In the genomic region with DNA sequence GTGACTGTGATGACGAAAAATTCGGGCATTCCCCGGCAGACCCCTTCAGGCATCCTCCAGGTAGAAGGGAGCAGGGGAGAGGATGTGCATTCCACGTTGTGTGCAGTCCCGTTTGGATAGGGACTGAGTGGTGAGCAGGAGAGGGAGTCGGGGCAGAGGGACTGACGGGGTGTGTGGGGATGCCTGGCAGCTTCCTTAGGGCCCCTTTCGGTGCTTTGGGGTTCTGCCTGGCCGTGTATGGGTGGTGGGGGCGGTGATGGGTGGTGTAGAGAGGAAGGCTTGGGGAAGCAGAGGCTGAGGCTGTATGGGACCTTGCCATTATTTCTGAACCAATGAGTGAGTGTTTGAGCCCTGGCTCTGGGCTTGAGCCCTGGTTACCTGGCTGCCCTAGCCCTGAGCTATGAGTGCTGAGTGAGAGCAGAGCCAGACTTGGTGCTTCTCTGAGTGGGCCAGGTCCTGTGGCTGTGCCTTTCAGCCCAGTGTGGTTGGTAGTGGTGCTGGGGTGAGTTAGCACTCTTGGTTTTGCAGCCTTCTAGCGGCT, we compare ENCODE assay signal across 9 cellular contexts. TPM values are rescaled to one million over a fixed set of nuclear protein-coding genes. Genes with fewer than 3 reads are reported as not detected.
DNase-seq lines count a peak whose midpoint lies in the region; ATAC-seq, FAIRE-seq and TF ChIP-seq lines count a peak whose summit lies in the region.
"Had no signal": no experiment of that assay in that cellular context is flagged by ENCODE, and none has a peak within 500 bp of the region (broad histone marks: within the 10 kb centered on the region; RNA-seq: fewer than 3 reads in every experiment).

No MANE protein-coding gene starts in this region.

- TF ChIP-seq EP300 in A549 (IDR thresholded peaks at IDR 0.05) = no peak

- no peaks in the 10 kb centered on the region for H3K9me2 ChIP-seq in GM23338 (ENCODE audit: insufficient read depth)

- H3K27me3 ChIP-seq in GM23338 (ENCODE audit: insufficient read depth) (peaks cover 16% of the 10 kb centered on the region; the same call in 1 of the 2 replicates), iPS-18a (ENCODE audit: control insufficient read depth, insufficient read depth, low read length) (peaks cover 6% of the 10 kb centered on the region)

- peaks cover 27% of the 10 kb centered on the region for H3K4me1 Mint-ChIP-seq in GM23338
- H3K4me1 Mint-ChIP-seq in stimulated activated effector memory CD8-positive, alpha-beta T cell treated with anti-CD3 and anti-CD28 coated beads, Interleukin-12 subunit alpha, Interleukin-12 subunit beta, amount 100 ng/mL, for 72 hours = peaks cover 52% of the 10 kb centered on the region

- DNase-seq in A549 (ENCODE audit: low read depth in 1 of 2, low spot score in 1 of 2) (no peak), GM23338 (ENCODE audit: low spot score) (peak; percentile 27), T-helper 9 cell (no peak), NCI-H1930 (lab: John Stamatoyannopoulos, UW) (no peak), COR-L47 (lab: John Stamatoyannopoulos, UW) (no peak)
- DNase-seq in activated CD8-positive, alpha-beta memory T cell treated with anti-CD3 and anti-CD28 coated beads, Interleukin-2, amount 50 U/mL, for 4 hours = peak; percentile 34
- DNase-seq in stimulated activated effector memory CD8-positive, alpha-beta T cell treated with anti-CD3 and anti-CD28 coated beads, Interleukin-12 subunit alpha, Interleukin-12 subunit beta, amount 100 ng/mL, for 72 hours (ENCODE audit: low spot score in 2 of 2) = peak; percentile 26 to 74

- FAIRE-seq in A549 (lab: Jason Lieb, UNC) = no peak
- FAIRE-seq: frontal cortex had no signal

- H2AFZ ChIP-seq in GM23338 = no peak overlapping the region

- H3K27ac ChIP-seq in A549 (peak overlapping the region; percentile 97 to 98), GM23338 (ENCODE audit: low read depth) (no peak overlapping the region), iPS-18a (ENCODE audit: low read length) (no peak overlapping the region)

- H3K79me2 ChIP-seq in GM23338 (replicated peaks; ENCODE audit: insufficient read depth) = peaks cover 20% of the 10 kb centered on the region

- no peaks in the 10 kb centered on the region for H3K9me3 Mint-ChIP-seq in GM23338
- H3K9me3 Mint-ChIP-seq in stimulated activated effector memory CD8-positive, alpha-beta T cell treated with anti-CD3 and anti-CD28 coated beads, Interleukin-12 subunit alpha, Interleukin-12 subunit beta, amount 100 ng/mL, for 72 hours = no peaks in the 10 kb centered on the region

- peak overlapping the region; percentile 86 for H3K9ac ChIP-seq in iPS-18a (ENCODE audit: low read length)

- H3K4me3 ChIP-seq in A549 (peak overlapping the region; percentile 92), GM23338 (peak overlapping the region; percentile 97), iPS-18a (ENCODE audit: low read length) (peak overlapping the region; percentile 91)

- peaks cover 2% of the 10 kb centered on the region; the same call in 1 of the 2 replicates for H3F3A ChIP-seq in GM23338 (replicated peaks; ENCODE audit: low read depth)

- H3K36me3 Mint-ChIP-seq in GM23338 (ENCODE audit: low read depth) = peaks cover 23% of the 10 kb centered on the region
- H3K36me3 Mint-ChIP-seq in stimulated activated effector memory CD8-positive, alpha-beta T cell treated with anti-CD3 and anti-CD28 coated beads, Interleukin-12 subunit alpha, Interleukin-12 subunit beta, amount 100 ng/mL, for 72 hours = peaks cover 28% of the 10 kb centered on the region

- POLR2A ChIA-PET in A549 (lab: Yijun Ruan, JAX) = interaction anchor here (1.6 kb wide), 1 partner anchor 10 kb away, joined by 6 read pairs; no protein-coding TSS in a partner anchor

- H3K4me2 ChIP-seq in A549 = peak overlapping the region; percentile 93
- H3K4me2 ChIP-seq in GM23338 = peak overlapping the region; percentile 100

- peaks cover 12% of the 10 kb centered on the region for H4K20me1 ChIP-seq in GM23338 (replicated peaks; ENCODE audit: insufficient read depth)

- H3K27me3 Mint-ChIP-seq in GM23338 (ENCODE audit: insufficient read depth, low read depth, poor library complexity) = peaks cover 17% of the 10 kb centered on the region

- CTCF ChIA-PET in A549 (lab: Yijun Ruan, JAX) = interaction anchor here (1.0 to 9.4 kb wide), 2 partner anchors 11 to 205 kb away, joined by 4 to 83 read pairs; no protein-coding TSS in a partner anchor

- H3K4me3 Mint-ChIP-seq in GM23338 = peak overlapping the region; percentile 91
- peak overlapping the region; percentile 97 for H3K4me3 Mint-ChIP-seq in stimulated activated effector memory CD8-positive, alpha-beta T cell treated with anti-CD3 and anti-CD28 coated beads, Interleukin-12 subunit alpha, Interleukin-12 subunit beta, amount 100 ng/mL, for 72 hours

- WGBS in A549 (ENCODE audit: missing lambda C conversion rate) = 19% methylated on average over 10 of the region's 11 CpGs

- no peak for TF ChIP-seq CTCF in A549 (IDR thresholded peaks at IDR 0.05)
- TF ChIP-seq CTCF in GM23338 (conservative IDR thresholded peaks at IDR 0.05; ENCODE audit: low read depth in 2 of 2) = no peak

- TF ChIP-seq RAD21 in A549 (conservative IDR thresholded peaks at IDR 0.05 in 1 of 2, IDR thresholded peaks at IDR 0.05 in 1 of 2) = no peak

- H3K4me1 ChIP-seq in A549 = peaks cover 24% of the 10 kb centered on the region
- peaks cover 25% of the 10 kb centered on the region for H3K4me1 ChIP-seq in GM23338 (ENCODE audit: insufficient read depth)
- H3K4me1 ChIP-seq in iPS-18a (ENCODE audit: control insufficient read depth, low read depth, low read length) = peaks cover 23% of the 10 kb centered on the region

- TF ChIP-seq POLR2A in A549 (IDR thresholded peaks at IDR 0.05; ENCODE audit: low read length) = no peak

- H3K36me3 ChIP-seq in GM23338 (ENCODE audit: insufficient read depth) = no peaks in the 10 kb centered on the region; the same call in 1 of the 2 replicates
- peaks cover 19% of the 10 kb centered on the region for H3K36me3 ChIP-seq in iPS-18a (ENCODE audit: control insufficient read depth, low read depth, low read length)

- peak overlapping the region; percentile 60; the same call in 1 of the 2 replicates for H3K27ac Mint-ChIP-seq in GM23338
- peak overlapping the region; percentile 96 for H3K27ac Mint-ChIP-seq in stimulated activated effector memory CD8-positive, alpha-beta T cell treated with anti-CD3 and anti-CD28 coated beads, Interleukin-12 subunit alpha, Interleukin-12 subunit beta, amount 100 ng/mL, for 72 hours

- ATAC-seq in A549 (peak in 1 of 2 experiments; percentile 3; a peak in 2 of 6 replicates), GM23338 (no peak; the same call in 2 of the 3 replicates)
- peak; percentile 71 for ATAC-seq in stimulated activated effector memory CD8-positive, alpha-beta T cell treated with anti-CD3 and anti-CD28 coated beads, Interleukin-12 subunit alpha, Interleukin-12 subunit beta, amount 100 ng/mL, for 72 hours

- H3K9me3 ChIP-seq in A549 (no peaks in the 10 kb centered on the region), iPS-18a (ENCODE audit: control insufficient read depth, low read depth, low read length) (no peaks in the 10 kb centered on the region)

TF ChIP-seq in A549, 52 proteins besides CTCF, POLR2A, EP300 and RAD21 (continues in another document):
- no peak for TF ChIP-seq FOSB (CRISPR knock-in tag; IDR thresholded peaks at IDR 0.05)
- TF ChIP-seq CHD2 (IDR thresholded peaks at IDR 0.05; ENCODE audit: low read length, partially characterized antibody) = no peak
- no peak for TF ChIP-seq ZC3H11A (IDR thresholded peaks at IDR 0.05)
- TF ChIP-seq POLR2AphosphoS2 (conservative IDR thresholded peaks at IDR 0.05; ENCODE audit: low read length) = no peak

TF ChIP-seq in GM23338, 12 proteins besides CTCF, POLR2A, EP300 and RAD21 (continues in another document):
- TF ChIP-seq ZNF114 (CRISPR knock-in tag; IDR thresholded peaks at IDR 0.05) = no peak
- no peak for TF ChIP-seq EZH2phosphoT487 (IDR thresholded peaks at IDR 0.05; ENCODE audit: unreplicated experiment)
- no peak for TF ChIP-seq ZNF331 (CRISPR knock-in tag; IDR thresholded peaks at IDR 0.05; ENCODE audit: low read depth)
- TF ChIP-seq NANOG (IDR thresholded peaks at IDR 0.05; ENCODE audit: borderline replicate concordance) = no peak

RNA-seq across cellular contexts. Expression of a gene that starts 0.9 kb away (rescaled TPM):
- polyA plus RNA-seq in A549 (2011; rRNA removed) (67.4 and 84.8 TPM in 2 replicates), A549 (2017; fragmentation: RNase III; extraction: RNeasy Plus Mini Kit Qiagen cat#74134 plus additional on column Dnase treatment) (94.5 to 117 TPM (median 103 TPM) in 3 replicates), GM23338 (2016; fragmentation: Nextera tagmentation; extraction: Ambion mirVana) (15.5 and 21.5 TPM in 2 replicates)
- polyA plus RNA-seq in A549 (2012; cell fraction: cytosol; rRNA removed) = 58.1 and 79.4 TPM in 2 replicates
- polyA plus RNA-seq in A549 (2012; cell fraction: nucleus; rRNA removed) = 441 and 536 TPM in 2 replicates
- 129 and 131 TPM in 2 replicates for polyA minus RNA-seq in A549 (2011; rRNA and poly(A)+ RNA removed)
- total RNA-seq in GM23338 (2014; rRNA removed; shearing (Covaris generic)) = 54.3 and 54.7 TPM in 2 replicates

RNA-seq across cellular contexts. Expression of a gene that starts 8.9 kb away (rescaled TPM):
- polyA plus RNA-seq in A549 (2011; rRNA removed) (not detected in 2 replicates), A549 (2017; fragmentation: RNase III; extraction: RNeasy Plus Mini Kit Qiagen cat#74134 plus additional on column Dnase treatment) (not detected in 3 replicates), GM23338 (2016; fragmentation: Nextera tagmentation; extraction: Ambion mirVana) (not detected in 2 replicates)
- not detected in 2 replicates for polyA plus RNA-seq in A549 (2012; cell fraction: cytosol; rRNA removed)
- 0.28 TPM in 1 of 2 replicates, not detected in the other for polyA plus RNA-seq in A549 (2012; cell fraction: nucleus; rRNA removed)
- polyA minus RNA-seq in A549 (2011; rRNA and poly(A)+ RNA removed) = not detected in 2 replicates
- total RNA-seq in GM23338 (2014; rRNA removed; shearing (Covaris generic)) = not detected in 2 replicates

RNA-seq across cellular contexts. Expression of a gene that starts 18.5 kb away (rescaled TPM):
- not detected in 2 replicates for polyA plus RNA-seq in A549 (2011; rRNA removed)
- not detected in 2 replicates for polyA plus RNA-seq in A549 (2012; cell fraction: cytosol; rRNA removed)
- polyA plus RNA-seq in A549 (2012; cell fraction: nucleus; rRNA removed) = not detected in 2 replicates
- not detected in 3 replicates for polyA plus RNA-seq in A549 (2017; fragmentation: RNase III; extraction: RNeasy Plus Mini Kit Qiagen cat#74134 plus additional on column Dnase treatment)
- polyA minus RNA-seq in A549 (2011; rRNA and poly(A)+ RNA removed) = not detected in 2 replicates
- not detected in 2 replicates for total RNA-seq in GM23338 (2014; rRNA removed; shearing (Covaris generic))
- polyA plus RNA-seq in GM23338 (2016; fragmentation: Nextera tagmentation; extraction: Ambion mirVana) = 0.23 and 0.31 TPM in 2 replicates
- total RNA-seq: frontal cortex had no signal

RNA-seq across cellular contexts. Expression of a gene that starts 33.5 kb away (rescaled TPM):
- 0.22 and 0.25 TPM in 2 replicates for polyA plus RNA-seq in A549 (2011; rRNA removed)
- polyA plus RNA-seq in A549 (2012; cell fraction: cytosol; rRNA removed) = 0.08 and 0.13 TPM in 2 replicates
- 0.19 and 0.42 TPM in 2 replicates for polyA plus RNA-seq in A549 (2012; cell fraction: nucleus; rRNA removed)
- polyA plus RNA-seq in A549 (2017; fragmentation: RNase III; extraction: RNeasy Plus Mini Kit Qiagen cat#74134 plus additional on column Dnase treatment) = 0.08 to 0.12 TPM (median 0.09 TPM) in 3 replicates
- polyA minus RNA-seq in A549 (2011; rRNA and poly(A)+ RNA removed) = not detected in 2 replicates
- total RNA-seq in GM23338 (2014; rRNA removed; shearing (Covaris generic)) = 0.27 TPM in 1 of 2 replicates, not detected in the other
- polyA plus RNA-seq in GM23338 (2016; fragmentation: Nextera tagmentation; extraction: Ambion mirVana) = 0.42 and 0.68 TPM in 2 replicates
- total RNA-seq: frontal cortex had no signal

Comparison
In these comparisons a context has a peak if more than half of its experiments do, and no peak if none do; other contexts are left out.
1. DNase-seq: peak in GM23338 (single experiment), activated CD8-positive, alpha-beta memory T cell treated with anti-CD3 and anti-CD28 coated beads, Interleukin-2, amount 50 U/mL, for 4 hours (single experiment) and stimulated activated effector memory CD8-positive, alpha-beta T cell treated with anti-CD3 and anti-CD28 coated beads, Interleukin-12 subunit alpha, Interleukin-12 subunit beta, amount 100 ng/mL, for 72 hours (2 of 2); none in A549 (0 of 2), T-helper 9 cell (single experiment), NCI-H1930 (0 of 2) and COR-L47 (single experiment).
2. H3K27ac ChIP-seq: peak in A549 (2 of 2); none in GM23338 (single experiment) and iPS-18a (single experiment).
3. Peak in every context shown above with its lines, with median percentiles within 50 percentile points of each other: H3K4me3 ChIP-seq.